In genomic region chr9:84367726-84368125, GRCh38 we compare ENCODE assay signal across 2 cellular contexts. TPM values are rescaled to one million over a fixed set of nuclear protein-coding genes. Genes with fewer than 3 reads are reported as not detected.
"Had no signal": no experiment of that assay in that cellular context is flagged by ENCODE, and none has a peak within 500 bp of the region (broad histone marks: within the 10 kb centered on the region; RNA-seq: fewer than 3 reads in every experiment).

No MANE protein-coding gene starts in this region.

RNA-seq across cellular contexts. Expression of gene SLC28A3, which starts 27.2 kb away (rescaled TPM):
- total RNA-seq: neural crest cell, pulmonary artery endothelial cell had no signal
